21 cellular contexts compared by ENCODE assay signal in the genomic region with DNA sequence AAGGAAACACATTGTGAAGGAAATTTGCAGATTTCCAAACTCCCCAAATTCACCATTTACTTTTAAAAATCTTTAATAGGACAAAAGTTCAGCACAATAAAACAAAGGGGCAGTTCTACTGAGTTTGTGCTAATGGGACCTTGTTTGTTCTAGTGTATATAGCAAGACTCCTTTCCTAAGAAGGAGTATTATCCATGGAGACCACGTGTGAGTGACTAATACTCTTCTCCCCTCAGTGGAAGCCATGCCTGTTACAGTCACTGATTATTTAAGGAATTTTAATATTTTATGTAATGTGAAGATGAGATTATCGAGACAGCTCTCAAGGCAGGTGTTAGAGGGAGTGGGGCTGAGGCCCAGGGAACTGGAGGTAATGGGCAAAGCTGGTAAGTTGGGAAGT. TPM values are rescaled to one million over a fixed set of nuclear protein-coding genes. Genes with fewer than 3 reads are reported as not detected.
A peak's percentile ranks its signal among the peaks of the same experiment; 100 is the strongest.
DNase-seq lines count a peak whose midpoint lies in the region; ATAC-seq and FAIRE-seq lines count a peak whose summit lies in the region.
"Had no signal": no experiment of that assay in that cellular context is flagged by ENCODE, and none has a peak within 500 bp of the region (broad histone marks: within the 10 kb centered on the region; RNA-seq: fewer than 3 reads in every experiment).

No MANE protein-coding gene starts in this region.

- H3K9ac ChIP-seq in subcutaneous abdominal adipose tissue (ENCODE audit: low read length in 5 of 5), result peak overlapping the region in 1 of 5 donors; percentile 1
- H3K9ac ChIP-seq: BLaER1 treated with 17β-estradiol and CSF1 and Interleukin-3, amounts not matched to agents 10 nM and 100 nM had no signal

- ATAC-seq in GM21529 (IDR thresholded peaks at IDR 0.05; ENCODE audit: unreplicated experiment) (no peak), GM19463 (IDR thresholded peaks at IDR 0.05; ENCODE audit: unreplicated experiment) (no peak)

- peak; percentile 19 for DNase-seq in LHCN-M2 (ENCODE audit: low read depth)
- no peak for DNase-seq in caudate nucleus (lab: John Stamatoyannopoulos, UW)
- peak; percentile 42 for DNase-seq in medulla oblongata (ENCODE audit: extremely low spot score)
- DNase-seq in GM19239 (ENCODE audit: insufficient read length, low spot score), result no peak
- DNase-seq in NCI-H2196 (lab: John Stamatoyannopoulos, UW; ENCODE audit: unreplicated experiment), result no peak
- DNase-seq: CD8-positive, alpha-beta memory T cell; DND-41; GOT3; Karpas-422; NCI-H1105 treated with DMSO at 0.1 percent for 48 hours; NCI-H187; NCI-H526 treated with DMSO at 0.1 percent for 48 hours; NK-92 treated with Interleukin-12 subunit alpha and Interleukin-12 subunit beta, amount 100 ng/mL, for 24 hours; SHP77 treated with DMSO at 0.1 percent for 48 hours had no signal

- FAIRE-seq in GM19239 (lab: Jason Lieb, UNC), result no peak
- FAIRE-seq: A204.1, G401.6, GM18507 had no signal

- no peaks in the 10 kb centered on the region for H3K27me3 ChIP-seq in subcutaneous abdominal adipose tissue (ENCODE audit: control insufficient read depth in 5 of 5, insufficient read depth in 4 of 5, low read length in 5 of 5)
- H3K27me3 ChIP-seq: BLaER1 treated with 17β-estradiol and CSF1 and Interleukin-3, amounts not matched to agents 10 nM and 100 nM had no signal

- H3K4me1 ChIP-seq in subcutaneous abdominal adipose tissue (ENCODE audit: control insufficient read depth in 5 of 5, insufficient read depth in 5 of 5, low read length in 5 of 5), result peaks cover 0 to 57% (median 42%) of the 10 kb centered on the region in 5 donors

- H3K4me3 ChIP-seq in subcutaneous abdominal adipose tissue (ENCODE audit: low read depth in 1 of 5, low read length in 5 of 5), result no peak overlapping the region
- H3K4me3 ChIP-seq: BLaER1 treated with 17β-estradiol and CSF1 and Interleukin-3, amounts not matched to agents 10 nM and 100 nM had no signal

- H3K36me3 ChIP-seq in subcutaneous abdominal adipose tissue (ENCODE audit: control insufficient read depth in 5 of 5, insufficient read depth in 5 of 5, low read length in 5 of 5), result no peaks in the 10 kb centered on the region
- H3K36me3 ChIP-seq: BLaER1 treated with 17β-estradiol and CSF1 and Interleukin-3, amounts not matched to agents 10 nM and 100 nM had no signal

- H3K27ac ChIP-seq in caudate nucleus (ENCODE audit: low read depth, low read length), result peak overlapping the region; percentile 81
- peak overlapping the region; percentile 74 for H3K27ac ChIP-seq in subcutaneous abdominal adipose tissue (ENCODE audit: low read depth, low read length)
- H3K27ac ChIP-seq: BLaER1 treated with 17β-estradiol and CSF1 and Interleukin-3, amounts not matched to agents 10 nM and 100 nM had no signal

- no peaks in the 10 kb centered on the region for H3K9me3 ChIP-seq in subcutaneous abdominal adipose tissue (ENCODE audit: control insufficient read depth in 5 of 5, low read length in 5 of 5)

RNA-seq across cellular contexts. Expression of a gene that starts 16.4 kb away (rescaled TPM):
- total RNA-seq in LHCN-M2 (2014; rRNA removed), result 84.7 and 122 TPM in 2 replicates
- 46.2 TPM for polyA plus RNA-seq in LHCN-M2 (2012)

Comparison
In these comparisons a context has a peak if more than half of its experiments do, and no peak if none do; other contexts are left out.
1. DNase-seq: peak in LHCN-M2 (single experiment) and medulla oblongata (single experiment); none in caudate nucleus (0 of 61), GM19239 (single experiment) and NCI-H2196 (single experiment).